ENCODE assay signal across 1 cellular context in the genomic region with DNA sequence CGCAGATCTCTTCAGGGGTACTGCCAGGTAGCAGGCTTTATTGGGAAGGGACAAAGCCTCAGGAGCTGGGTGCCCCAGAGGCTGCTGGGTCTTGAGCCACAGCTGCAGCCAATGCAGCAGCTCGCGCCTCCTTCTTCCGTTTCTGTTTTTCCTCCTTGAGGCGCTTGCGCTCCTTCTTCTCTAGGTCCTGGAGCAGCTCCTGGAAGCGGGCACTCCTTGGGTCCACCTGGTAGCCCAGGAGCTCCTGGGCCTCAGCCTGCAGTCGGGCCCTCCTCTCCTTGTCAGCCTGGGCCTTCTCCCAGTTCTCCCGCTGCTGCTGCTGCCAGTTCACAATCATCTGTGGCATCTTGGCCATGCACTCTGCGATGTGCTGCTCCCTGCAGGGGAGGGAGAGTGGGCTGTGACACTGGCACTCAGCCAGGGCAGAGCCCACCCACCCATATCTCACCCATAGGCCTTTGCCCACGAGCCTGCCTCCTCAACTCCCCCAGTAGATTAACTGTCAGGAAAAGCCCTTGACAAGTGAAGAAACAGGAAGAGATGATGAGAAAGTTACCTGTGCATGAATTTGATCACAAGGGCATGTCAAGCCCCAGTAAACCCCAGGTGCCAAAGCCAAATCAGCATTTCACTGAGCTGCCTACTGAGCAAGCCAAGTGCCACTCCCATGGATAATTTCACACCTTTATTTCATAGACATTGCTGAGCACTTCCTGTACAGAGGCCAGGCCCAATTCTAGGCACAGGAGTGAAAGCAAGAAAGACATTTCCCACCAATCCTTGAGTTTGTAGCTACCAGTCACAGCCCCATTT.
TF ChIP-seq lines count a peak whose summit lies in the region.

No MANE protein-coding gene starts in this region.

TF ChIP-seq in GM23338, 12 proteins besides CTCF, POLR2A, EP300 and RAD21:
- TF ChIP-seq EZH2 (IDR thresholded peaks at IDR 0.05; ENCODE audit: low read depth, unreplicated experiment): no peak
- TF ChIP-seq EZH2phosphoT487 (IDR thresholded peaks at IDR 0.05; ENCODE audit: unreplicated experiment): no peak
